ENCODE assay signal across 29 cellular contexts in the genomic region with DNA sequence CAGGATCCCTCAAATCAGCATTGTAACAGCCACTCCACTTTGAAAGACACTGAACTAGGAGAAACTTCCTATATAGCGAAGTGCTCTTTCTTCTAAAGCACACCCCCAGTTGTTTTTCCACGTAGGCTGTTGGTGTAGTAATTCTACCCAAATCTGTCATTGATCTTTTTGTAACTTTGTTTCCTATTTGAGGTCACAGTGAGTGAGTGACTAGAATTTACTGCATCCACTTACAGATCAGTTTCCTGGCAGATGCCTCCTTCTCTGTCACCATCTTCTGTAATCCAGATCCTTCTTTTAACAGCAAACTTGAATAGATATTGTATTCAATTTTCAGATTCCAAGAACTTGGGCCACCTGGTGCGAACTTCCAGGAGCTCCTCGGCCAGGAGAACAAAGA. TPM values are rescaled to one million over a fixed set of nuclear protein-coding genes. Genes with fewer than 3 reads are reported as not detected.
"Had no signal": no experiment of that assay in that cellular context is flagged by ENCODE, and none has a peak within 500 bp of the region (broad histone marks: within the 10 kb centered on the region; RNA-seq: fewer than 3 reads in every experiment).

No MANE protein-coding gene starts in this region.

- H3K9me3 Mint-ChIP-seq: naive thymus-derived CD8-positive, alpha-beta T cell; neural crest cell; stimulated activated naive CD8-positive, alpha-beta T cell treated with anti-CD3 and anti-CD28 coated beads, Interleukin-15, Interleukin-2, amounts not matched to agents 100 ng/mL and 50 ng/mL, for 24 hours had no signal

- H3K27ac ChIP-seq: dorsolateral prefrontal cortex, heart left ventricle, ovary, testis, tibial nerve, upper lobe of right lung, vagina had no signal

- H3K4me1 Mint-ChIP-seq: naive thymus-derived CD8-positive, alpha-beta T cell; neural crest cell had no signal

- ATAC-seq: esophagus mucosa; heart left ventricle; left colon; naive thymus-derived CD8-positive, alpha-beta T cell; right cardiac atrium; upper lobe of right lung had no signal

- H3K27ac Mint-ChIP-seq: naive thymus-derived CD8-positive, alpha-beta T cell; stimulated activated naive CD8-positive, alpha-beta T cell treated with anti-CD3 and anti-CD28 coated beads, Interleukin-15, Interleukin-2, amounts not matched to agents 100 ng/mL and 50 ng/mL, for 24 hours had no signal

- H3K4me3 Mint-ChIP-seq: naive thymus-derived CD8-positive, alpha-beta T cell; neural crest cell; stimulated activated naive CD8-positive, alpha-beta T cell treated with anti-CD3 and anti-CD28 coated beads, Interleukin-15, Interleukin-2, amounts not matched to agents 100 ng/mL and 50 ng/mL, for 24 hours had no signal

- H3K4me3 ChIP-seq: dorsolateral prefrontal cortex, heart left ventricle, ovary, testis, tibial nerve, upper lobe of right lung, vagina had no signal

- H3K4me1 ChIP-seq: heart left ventricle, tibial nerve, upper lobe of right lung, vagina had no signal

- H3K36me3 Mint-ChIP-seq: naive thymus-derived CD8-positive, alpha-beta T cell had no signal

- H3K36me3 ChIP-seq: ovary, vagina had no signal

- H3K9me3 ChIP-seq: heart left ventricle, ovary, testis, tibial nerve, upper lobe of right lung, vagina had no signal

- H3K27me3 ChIP-seq: heart left ventricle, ovary, testis, tibial nerve, upper lobe of right lung, vagina had no signal

- DNase-seq: cortex of kidney; dorsolateral prefrontal cortex; effector CD8-positive, alpha-beta T cell; heart left ventricle; hippocampal formation; left colon; naive thymus-derived CD8-positive, alpha-beta T cell; nucleus accumbens; ovary; right cardiac atrium; small intestine; stimulated activated CD4-positive, alpha-beta T cell treated with anti-CD3 and anti-CD28 coated beads, Interleukin-12 subunit alpha, Interleukin-12 subunit beta, amount 100 ng/mL, for 4 hours; testis; upper lobe of right lung had no signal

RNA-seq across cellular contexts. Expression of a gene that starts 15.3 kb away (rescaled TPM):
- total RNA-seq: esophagus mucosa, fibroblast of lung, frontal cortex, glomerular endothelial cell, heart left ventricle, kidney epithelial cell, left colon, liver, lung microvascular endothelial cell, mesenteric fat pad, mononuclear cell, ovary, posterior vena cava, right cardiac atrium, subcutaneous adipose tissue, upper lobe of right lung, vagina had no signal
- polyA plus RNA-seq: fibroblast of lung; heart left ventricle; liver; naive thymus-derived CD8-positive, alpha-beta T cell; right cardiac atrium; small intestine had no signal
